In the genomic region with DNA sequence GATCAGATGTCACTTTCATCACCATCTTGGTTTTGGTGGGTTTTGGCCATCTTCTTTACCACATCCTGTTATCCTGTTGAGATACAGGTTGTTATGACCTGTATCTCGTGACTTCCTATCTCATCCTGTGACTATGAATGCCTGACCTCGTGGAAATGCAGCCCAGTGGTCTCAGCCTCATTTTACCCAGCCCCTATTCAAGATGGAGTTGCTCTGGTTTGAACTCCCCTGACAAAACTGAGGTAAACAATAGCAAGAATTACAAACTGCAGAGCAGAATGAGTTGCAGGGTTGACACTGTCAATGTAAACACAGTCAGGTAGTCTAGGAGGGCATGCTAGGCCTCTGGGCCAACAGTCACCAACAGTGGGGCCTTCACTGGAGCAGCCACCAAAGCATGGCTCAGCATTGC, we compare ENCODE assay signal across 22 cellular contexts. TPM values are rescaled to one million over a fixed set of nuclear protein-coding genes. Genes with fewer than 3 reads are reported as not detected.
DNase-seq lines count a peak whose midpoint lies in the region; ATAC-seq and TF ChIP-seq lines count a peak whose summit lies in the region.
"Had no signal": no experiment of that assay in that cellular context is flagged by ENCODE, and none has a peak within 500 bp of the region (broad histone marks: within the 10 kb centered on the region; RNA-seq: fewer than 3 reads in every experiment).

No MANE protein-coding gene starts in this region.

- intact Hi-C loops in vagina (cut with DNase I) (no loop called here), gastrocnemius medialis (cut with DNase I; ENCODE audit: low total_unique reads) (no loop called here)

- H3K27me3 ChIP-seq in HL-60 (ENCODE audit: insufficient read depth, poor library complexity, severe bottlenecking): no peaks in the 10 kb centered on the region
- no peaks in the 10 kb centered on the region for H3K27me3 ChIP-seq in vagina
- H3K27me3 ChIP-seq in gastrocnemius medialis: no peaks in the 10 kb centered on the region
- H3K27me3 ChIP-seq: heart left ventricle, Peyer's patch, sigmoid colon, SJSA1, upper lobe of left lung had no signal

- POLR2A ChIA-PET in activated CD4-positive, alpha-beta memory T cell treated with anti-CD3 and anti-CD28 coated beads, Interleukin-2, amount 10 ng/mL, durations not matched to agents 7 days and 5 days (lab: Charles Lee): interaction anchor here (1.0 to 1.1 kb wide), 2 partner anchors 17 to 61 kb away, joined by 3 read pairs; no protein-coding TSS in a partner anchor

- H3K27ac ChIP-seq in HL-60 (replicated peaks) (peak overlapping the region; percentile 90), vagina (no peak overlapping the region), gastrocnemius medialis (no peak overlapping the region)
- H3K27ac ChIP-seq: heart left ventricle, parathyroid adenoma, Peyer's patch, sigmoid colon, SJSA1, upper lobe of left lung had no signal

- TF ChIP-seq POLR2A in vagina (IDR thresholded peaks at IDR 0.05) (no peak), gastrocnemius medialis (IDR thresholded peaks at IDR 0.05) (no peak)

- peak overlapping the region; percentile 21 for H3K27ac Mint-ChIP-seq in activated T-cell treated with anti-CD3 and anti-CD28 coated beads, Interleukin-2, amount 50 U/mL, for 72 hours
- H3K27ac Mint-ChIP-seq in activated CD4-positive, alpha-beta memory T cell treated with anti-CD3 and anti-CD28 coated beads, Interleukin-2, amount 10 ng/mL, durations not matched to agents 7 days and 5 days: peak overlapping the region; percentile 51
- H3K27ac Mint-ChIP-seq in memory B cell (peak overlapping the region; percentile 37), HFFc6 (no peak overlapping the region)
- H3K27ac Mint-ChIP-seq: GM23338 had no signal

- H3K4me1 ChIP-seq in vagina: no peaks in the 10 kb centered on the region
- no peaks in the 10 kb centered on the region for H3K4me1 ChIP-seq in gastrocnemius medialis
- H3K4me1 ChIP-seq: heart left ventricle, parathyroid adenoma, sigmoid colon, SJSA1 had no signal

- H3K27me3 Mint-ChIP-seq in activated T-cell treated with anti-CD3 and anti-CD28 coated beads, Interleukin-2, amount 50 U/mL, for 72 hours (ENCODE audit: low read depth): no peaks in the 10 kb centered on the region
- H3K27me3 Mint-ChIP-seq in activated CD4-positive, alpha-beta memory T cell treated with anti-CD3 and anti-CD28 coated beads, Interleukin-2, amount 10 ng/mL, durations not matched to agents 7 days and 5 days: no peaks in the 10 kb centered on the region
- H3K27me3 Mint-ChIP-seq in memory B cell: no peaks in the 10 kb centered on the region
- H3K27me3 Mint-ChIP-seq in HFFc6 (ENCODE audit: insufficient read depth): peaks cover 7% of the 10 kb centered on the region

- no peak overlapping the region for H3K4me3 Mint-ChIP-seq in activated T-cell treated with anti-CD3 and anti-CD28 coated beads, Interleukin-2, amount 50 U/mL, for 72 hours
- H3K4me3 Mint-ChIP-seq in activated CD4-positive, alpha-beta memory T cell treated with anti-CD3 and anti-CD28 coated beads, Interleukin-2, amount 10 ng/mL, durations not matched to agents 7 days and 5 days: no peak overlapping the region
- H3K4me3 Mint-ChIP-seq in memory B cell (no peak overlapping the region), HFFc6 (no peak overlapping the region)
- H3K4me3 Mint-ChIP-seq: GM23338; natural killer cell treated with Interleukin-12 subunit alpha and Interleukin-12 subunit beta and Interleukin-15 and Interleukin-18, amount 100 ng/mL, for 72 hours had no signal

- H3K9me3 ChIP-seq in vagina (no peaks in the 10 kb centered on the region), gastrocnemius medialis (no peaks in the 10 kb centered on the region)
- H3K9me3 ChIP-seq: Caco-2, heart left ventricle, Peyer's patch, sigmoid colon, SJSA1, upper lobe of left lung had no signal

- peaks cover 2 to 6% of the 10 kb centered on the region in 2 donors for H3K36me3 Mint-ChIP-seq in activated T-cell treated with anti-CD3 and anti-CD28 coated beads, Interleukin-2, amount 50 U/mL, for 72 hours (ENCODE audit: insufficient read depth in 2 of 2)
- H3K36me3 Mint-ChIP-seq in activated CD4-positive, alpha-beta memory T cell treated with anti-CD3 and anti-CD28 coated beads, Interleukin-2, amount 10 ng/mL, durations not matched to agents 7 days and 5 days (ENCODE audit: low read depth): peaks cover 5% of the 10 kb centered on the region
- H3K36me3 Mint-ChIP-seq in memory B cell (no peaks in the 10 kb centered on the region), HFFc6 (ENCODE audit: low read depth) (no peaks in the 10 kb centered on the region)
- H3K36me3 Mint-ChIP-seq: natural killer cell treated with Interleukin-12 subunit alpha and Interleukin-12 subunit beta and Interleukin-15 and Interleukin-18, amount 100 ng/mL, for 72 hours had no signal

- H3K9me3 Mint-ChIP-seq in activated T-cell treated with anti-CD3 and anti-CD28 coated beads, Interleukin-2, amount 50 U/mL, for 72 hours: peaks cover 0 to 5% of the 10 kb centered on the region in 2 donors
- H3K9me3 Mint-ChIP-seq in activated CD4-positive, alpha-beta memory T cell treated with anti-CD3 and anti-CD28 coated beads, Interleukin-2, amount 10 ng/mL, durations not matched to agents 7 days and 5 days: peaks cover 2% of the 10 kb centered on the region
- H3K9me3 Mint-ChIP-seq in memory B cell (peaks cover 2% of the 10 kb centered on the region), HFFc6 (no peaks in the 10 kb centered on the region)
- H3K9me3 Mint-ChIP-seq: GM23338; natural killer cell treated with Interleukin-12 subunit alpha and Interleukin-12 subunit beta and Interleukin-15 and Interleukin-18, amount 100 ng/mL, for 72 hours had no signal

- in situ Hi-C loops in gastrocnemius medialis (cut with MboI; ENCODE audit: low sequenced_read_pairs in 4 of 4): no loop called here

- TF ChIP-seq CTCF in HL-60 (IDR thresholded peaks at IDR 0.05; ENCODE audit: insufficient read depth, low read length) (no peak), vagina (IDR thresholded peaks at IDR 0.05) (no peak), gastrocnemius medialis (IDR thresholded peaks at IDR 0.05 in 4 of 5, conservative IDR thresholded peaks at IDR 0.05 in 1 of 5) (no peak), HFFc6 (IDR thresholded peaks at IDR 0.05) (no peak)

- H3K4me3 ChIP-seq in HL-60 (replicated peaks; ENCODE audit: insufficient read depth, low read length) (no peak overlapping the region), vagina (no peak overlapping the region), gastrocnemius medialis (no peak overlapping the region)
- H3K4me3 ChIP-seq: GM23338, heart left ventricle, Peyer's patch, sigmoid colon, SJSA1, upper lobe of left lung had no signal

- peaks cover 19% of the 10 kb centered on the region for H3K4me1 Mint-ChIP-seq in activated T-cell treated with anti-CD3 and anti-CD28 coated beads, Interleukin-2, amount 50 U/mL, for 72 hours (ENCODE audit: low read depth)
- H3K4me1 Mint-ChIP-seq in activated CD4-positive, alpha-beta memory T cell treated with anti-CD3 and anti-CD28 coated beads, Interleukin-2, amount 10 ng/mL, durations not matched to agents 7 days and 5 days: peaks cover 28% of the 10 kb centered on the region
- H3K4me1 Mint-ChIP-seq in memory B cell (peaks cover 5% of the 10 kb centered on the region), HFFc6 (ENCODE audit: low read depth) (no peaks in the 10 kb centered on the region; the same call in 1 of the 2 replicates)

- no peaks in the 10 kb centered on the region for H3K36me3 ChIP-seq in vagina
- no peaks in the 10 kb centered on the region for H3K36me3 ChIP-seq in gastrocnemius medialis
- H3K36me3 ChIP-seq: heart left ventricle, Peyer's patch, sigmoid colon, SJSA1, upper lobe of left lung had no signal

- CTCF ChIA-PET in activated CD4-positive, alpha-beta memory T cell treated with anti-CD3 and anti-CD28 coated beads, Interleukin-2, amount 10 ng/mL, durations not matched to agents 7 days and 5 days (lab: Charles Lee): interaction anchor here (1.0 kb wide), 1 partner anchor 276 kb away, joined by 3 read pairs; no protein-coding TSS in a partner anchor

- peak; percentile 83 to 86 for ATAC-seq in activated T-cell treated with anti-CD3 and anti-CD28 coated beads, Interleukin-2, amount 50 U/mL, for 72 hours (replicated peaks in 1 of 2)
- ATAC-seq in memory B cell (ENCODE audit: low read depth) (peak; percentile 53), gastrocnemius medialis (no peak)
- ATAC-seq: GM23338, heart left ventricle had no signal

- DNase-seq in activated T-cell treated with anti-CD3 and anti-CD28 coated beads, Interleukin-2, amount 50 U/mL, for 72 hours: peak; percentile 17 to 45
- DNase-seq in activated T-cell treated with anti-CD3 and anti-CD28 coated beads for 4 hours (no peak), HL-60 (ENCODE audit: low read depth in 1 of 2, low spot score in 1 of 2) (peak in 1 of 2 experiments; percentile 35), memory B cell (ENCODE audit: low spot score in 2 of 2) (no peak), vagina (ENCODE audit: extremely low spot score in 2 of 2) (no peak), gastrocnemius medialis (no peak), HFFc6 (no peak)
- peak; percentile 61 for DNase-seq in activated CD4-positive, alpha-beta memory T cell treated with anti-CD3 and anti-CD28 coated beads, Interleukin-2, amount 10 ng/mL, durations not matched to agents 7 days and 5 days
- DNase-seq: activated effector memory CD4-positive, alpha-beta T cell treated with anti-CD3 and anti-CD28 coated beads, Interleukin-2, amount 50 U/mL, for 16 hours; aorta; Caco-2; heart left ventricle; NCI-H1417 treated with DMSO at 0.1 percent for 48 hours; NCI-H510A treated with DMSO at 0.1 percent for 48 hours; Peyer's patch; sigmoid colon; stimulated activated CD4-positive, alpha-beta T cell treated with anti-CD3 and anti-CD28 coated beads, Interleukin-15, amount 100 ng/mL, for 24 hours; upper lobe of left lung had no signal

RNA-seq across cellular contexts. Expression of a gene that starts 10.1 kb away (rescaled TPM):
- total RNA-seq in activated T-cell treated with anti-CD3 and anti-CD28 coated beads, Interleukin-2, amount 50 U/mL, for 72 hours: 10 to 100 TPM; 13.3 to 14.4 TPM
- total RNA-seq in activated CD4-positive, alpha-beta memory T cell treated with anti-CD3 and anti-CD28 coated beads, Interleukin-2, amount 10 ng/mL, durations not matched to agents 7 days and 5 days: 10 to 100 TPM; 13.8 TPM
- total RNA-seq in vagina (1.2 TPM), gastrocnemius medialis (1 to 10 TPM in 2 of 4 donors, under 1 TPM in 2; 0.62 to 2.1 (median 1.2) TPM)
- total RNA-seq in HFFc6 (2021; fragmentation: NEBNext Ultra II Directional; extraction: Animal tissue kit (Norgen Biotek cat#: 25700)): under 1 TPM in 3 of 6 experiments, not detected in 3; 0.10 to 0.23 (median 0.19) TPM

Comparison
In these comparisons a context has a peak if more than half of its experiments do, and no peak if none do; other contexts are left out.
1. DNase-seq: peak in activated T-cell treated with anti-CD3 and anti-CD28 coated beads, Interleukin-2, amount 50 U/mL, for 72 hours (2 of 2) and activated CD4-positive, alpha-beta memory T cell treated with anti-CD3 and anti-CD28 coated beads, Interleukin-2, amount 10 ng/mL, durations not matched to agents 7 days and 5 days (single experiment); none in activated T-cell treated with anti-CD3 and anti-CD28 coated beads for 4 hours (single experiment), memory B cell (0 of 2), vagina (0 of 2), gastrocnemius medialis (0 of 2) and HFFc6 (single experiment).
2. ATAC-seq: peak in activated T-cell treated with anti-CD3 and anti-CD28 coated beads, Interleukin-2, amount 50 U/mL, for 72 hours (2 of 2) and memory B cell (single experiment); none in gastrocnemius medialis (0 of 2).